Comparison of ENCODE assay signal across 1 cellular context in genomic region chr1:43970911-43971310, GRCh38.
TF ChIP-seq lines count a peak whose summit lies in the region.

No MANE protein-coding gene starts in this region.

TF ChIP-seq in WTC11, 78 proteins besides CTCF, POLR2A, EP300 and RAD21 (continued from another document):
- TF ChIP-seq STAT6 (CRISPR knock-in tag; conservative IDR thresholded peaks at IDR 0.05; ENCODE audit: low read depth) (no peak), SOX15 (CRISPR knock-in tag; IDR thresholded peaks at IDR 0.05) (no peak), NFYB (CRISPR knock-in tag; conservative IDR thresholded peaks at IDR 0.05; ENCODE audit: low read depth) (no peak), MAX (CRISPR knock-in tag; IDR thresholded peaks at IDR 0.05) (no peak), PRDM15 (CRISPR knock-in tag; IDR thresholded peaks at IDR 0.05) (no peak), ELF4 (CRISPR knock-in tag; IDR thresholded peaks at IDR 0.05; ENCODE audit: low read depth) (no peak), SMAD3 (CRISPR knock-in tag; IDR thresholded peaks at IDR 0.05; ENCODE audit: borderline replicate concordance) (no peak), FOXP4 (CRISPR knock-in tag; IDR thresholded peaks at IDR 0.05) (no peak), CDX4 (CRISPR knock-in tag; IDR thresholded peaks at IDR 0.05; ENCODE audit: borderline replicate concordance) (no peak), CBFB (CRISPR knock-in tag; IDR thresholded peaks at IDR 0.05; ENCODE audit: low read depth) (no peak), CREB1 (CRISPR knock-in tag; IDR thresholded peaks at IDR 0.05) (no peak), IRF1 (CRISPR knock-in tag; IDR thresholded peaks at IDR 0.05) (no peak), ZNF219 (CRISPR knock-in tag; IDR thresholded peaks at IDR 0.05; ENCODE audit: borderline replicate concordance) (no peak), RORB (CRISPR knock-in tag; IDR thresholded peaks at IDR 0.05) (no peak), ATF1 (CRISPR knock-in tag; IDR thresholded peaks at IDR 0.05) (no peak)
